ENCODE assay signal across 23 cellular contexts in the genomic region with DNA sequence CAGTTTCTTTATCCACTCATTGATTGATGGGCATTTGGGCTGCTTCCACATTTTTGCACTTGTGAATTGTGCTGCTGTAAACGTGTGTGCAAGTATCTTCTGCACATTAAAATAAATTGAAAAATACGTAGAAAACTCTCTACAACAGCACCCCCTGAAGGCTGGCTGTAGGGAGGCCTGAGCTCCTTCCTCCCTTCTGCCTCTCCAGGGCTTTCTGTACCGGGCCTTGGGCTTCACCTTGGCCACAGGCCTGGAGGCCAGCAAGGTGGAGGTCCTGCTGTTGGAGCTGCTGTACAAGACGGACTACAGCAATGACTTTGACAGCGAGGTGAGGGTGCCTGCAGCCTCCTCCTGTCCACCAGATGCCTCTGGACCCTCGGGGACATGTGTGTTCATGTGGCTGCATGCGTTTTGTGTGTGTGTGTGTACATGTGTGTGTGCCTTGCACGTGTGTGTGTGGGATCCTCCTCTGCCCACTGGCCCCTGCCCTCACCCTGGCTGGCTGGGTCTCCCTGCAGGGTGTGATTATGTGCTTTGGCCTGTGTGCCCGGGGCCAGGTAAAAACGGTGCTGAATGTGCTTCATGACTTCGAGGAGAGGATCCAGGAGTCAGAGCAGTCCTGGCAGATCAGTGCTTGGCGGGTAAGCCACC. TPM values are rescaled to one million over a fixed set of nuclear protein-coding genes. Genes with fewer than 3 reads are reported as not detected.
DNase-seq lines count a peak whose midpoint lies in the region; ATAC-seq, FAIRE-seq and TF ChIP-seq lines count a peak whose summit lies in the region.
"Had no signal": no experiment of that assay in that cellular context is flagged by ENCODE, and none has a peak within 500 bp of the region (broad histone marks: within the 10 kb centered on the region; RNA-seq: fewer than 3 reads in every experiment).

No MANE protein-coding gene starts in this region.

- H3K27ac ChIP-seq in breast epithelium (no peak overlapping the region), WERI-Rb-1 (no peak overlapping the region), upper lobe of right lung (no peak overlapping the region)
- H3K27ac ChIP-seq: esophagus muscularis mucosa, heart left ventricle, ovary, uterus had no signal

- intact Hi-C loops in MCF 10A (cut with micrococcal nuclease) (no loop called here), breast epithelium (cut with DNase I; ENCODE audit: low total_unique reads) (no loop called here), upper lobe of right lung (cut with DNase I) (no loop called here)

- TF ChIP-seq POLR2A in breast epithelium (IDR thresholded peaks at IDR 0.05) (no peak), GM12892 (IDR thresholded peaks at IDR 0.05; ENCODE audit: low read depth, low read length) (no peak)

- H3K4me3 Mint-ChIP-seq in MCF 10A (ENCODE audit: unreplicated experiment) = no peak overlapping the region
- H3K4me3 Mint-ChIP-seq: activated CD8-positive, alpha-beta T cell treated with anti-CD3 and anti-CD28 coated beads, Interleukin-2, amount 10 ng/mL, durations not matched to agents 7 days and 5 days; dendritic cell treated with granulocyte-macrophage colony-stimulating factor and Interleukin-4, amounts not matched to agents 40 ng/mL and 50 ng/mL, for 4 days; IgD-negative memory B cell had no signal

- no peak for ATAC-seq in left lobe of liver
- ATAC-seq in upper lobe of right lung = no peak
- ATAC-seq: activated CD8-positive, alpha-beta T cell treated with anti-CD3 and anti-CD28 coated beads, Interleukin-2, amount 10 ng/mL, durations not matched to agents 7 days and 5 days; heart left ventricle had no signal

- no TSS peak for BruUV-seq in MCF 10A (replicated peaks; lab: Mats Ljungman, UMichigan)

- FAIRE-seq in GM12892 (lab: Jason Lieb, UNC) = no peak
- FAIRE-seq: astrocyte had no signal

- no peaks in the 10 kb centered on the region for H3K36me3 Mint-ChIP-seq in MCF 10A (ENCODE audit: insufficient read depth, unreplicated experiment)
- H3K36me3 Mint-ChIP-seq: IgD-negative memory B cell had no signal

- no peaks in the 10 kb centered on the region for H3K36me3 ChIP-seq in breast epithelium
- no peaks in the 10 kb centered on the region for H3K36me3 ChIP-seq in WERI-Rb-1
- H3K36me3 ChIP-seq in upper lobe of right lung = no peaks in the 10 kb centered on the region
- H3K36me3 ChIP-seq: esophagus muscularis mucosa, heart left ventricle, ovary, uterus had no signal

- no peaks in the 10 kb centered on the region for H3K9me3 Mint-ChIP-seq in MCF 10A (ENCODE audit: unreplicated experiment)
- H3K9me3 Mint-ChIP-seq: dendritic cell treated with granulocyte-macrophage colony-stimulating factor and Interleukin-4, amounts not matched to agents 40 ng/mL and 50 ng/mL, for 4 days had no signal

- POLR2A ChIA-PET in MCF 10A (lab: Yijun Ruan, JAX) = no interaction called here

- CTCF ChIA-PET in MCF 10A (lab: Yijun Ruan, JAX) = no interaction called here

- H3K4me3 ChIP-seq in breast epithelium (no peak overlapping the region), WERI-Rb-1 (ENCODE audit: low read depth, low read length) (no peak overlapping the region), upper lobe of right lung (no peak overlapping the region)
- H3K4me3 ChIP-seq: esophagus muscularis mucosa, heart left ventricle, ovary, smooth muscle cell, uterus had no signal

- H3K27me3 ChIP-seq in breast epithelium (no peaks in the 10 kb centered on the region), WERI-Rb-1 (ENCODE audit: insufficient read depth, low read depth, severe bottlenecking) (no peaks in the 10 kb centered on the region), upper lobe of right lung (no peaks in the 10 kb centered on the region)
- H3K27me3 ChIP-seq: ovary, uterus had no signal

- H3K9me3 ChIP-seq in breast epithelium (no peaks in the 10 kb centered on the region), WERI-Rb-1 (ENCODE audit: severe bottlenecking) (no peaks in the 10 kb centered on the region), upper lobe of right lung (no peaks in the 10 kb centered on the region)
- H3K9me3 ChIP-seq: esophagus muscularis mucosa, heart left ventricle, ovary, uterus had no signal

- peaks cover 13% of the 10 kb centered on the region for H3K27me3 Mint-ChIP-seq in MCF 10A (ENCODE audit: insufficient read depth, unreplicated experiment)

- H3K27ac Mint-ChIP-seq in MCF 10A (ENCODE audit: low read depth, unreplicated experiment) = no peak overlapping the region
- H3K27ac Mint-ChIP-seq: activated CD8-positive, alpha-beta T cell treated with anti-CD3 and anti-CD28 coated beads, Interleukin-2, amount 10 ng/mL, durations not matched to agents 7 days and 5 days; dendritic cell treated with granulocyte-macrophage colony-stimulating factor and Interleukin-4, amounts not matched to agents 40 ng/mL and 50 ng/mL, for 4 days; IgD-negative memory B cell had no signal

- no peaks in the 10 kb centered on the region for H3K4me1 Mint-ChIP-seq in MCF 10A (ENCODE audit: insufficient read depth, unreplicated experiment)
- H3K4me1 Mint-ChIP-seq: IgD-negative memory B cell had no signal

- DNase-seq in MCF 10A (ENCODE audit: unreplicated experiment) = peak; percentile 9
- no peak for DNase-seq in breast epithelium (ENCODE audit: low spot score in 2 of 2)
- peak; percentile 7 for DNase-seq in WERI-Rb-1
- DNase-seq in left lobe of liver (ENCODE audit: low spot score) = peak; percentile 30
- peak; percentile 31 for DNase-seq in upper lobe of right lung
- DNase-seq in NCI-H446 treated with DMSO at 0.1 percent for 48 hours (lab: John Stamatoyannopoulos, UW) = no peak
- DNase-seq in NK-92 (lab: John Stamatoyannopoulos, UW; ENCODE audit: unreplicated experiment) = no peak
- no peak for DNase-seq in GM12892 (ENCODE audit: insufficient read length)
- DNase-seq: activated CD8-positive, alpha-beta T cell treated with anti-CD3 and anti-CD28 coated beads, Interleukin-2, amount 10 ng/mL, durations not matched to agents 7 days and 5 days; EL; NCI-H1092 treated with DMSO at 0.1 percent for 48 hours; NCI-H2171; stimulated activated naive CD4-positive, alpha-beta T cell; T1000; uterus had no signal

- TF ChIP-seq CTCF in MCF 10A (IDR thresholded peaks at IDR 0.05; ENCODE audit: unreplicated experiment) (no peak), breast epithelium (IDR thresholded peaks at IDR 0.05) (no peak), WERI-Rb-1 (IDR thresholded peaks at IDR 0.05; ENCODE audit: low read depth, low read length) (no peak), upper lobe of right lung (IDR thresholded peaks at IDR 0.05) (no peak)

- H3K4me1 ChIP-seq in breast epithelium = no peaks in the 10 kb centered on the region
- H3K4me1 ChIP-seq in upper lobe of right lung = no peaks in the 10 kb centered on the region
- H3K4me1 ChIP-seq: esophagus muscularis mucosa, heart left ventricle, uterus had no signal

RNA-seq across cellular contexts. Expression of gene MROH2A, which starts 29.2 kb away (rescaled TPM):
- not detected in 2 replicates for total RNA-seq in MCF 10A (2022)
- total RNA-seq in breast epithelium = not detected
- total RNA-seq in left lobe of liver = 6.6 TPM
- not detected for total RNA-seq in upper lobe of right lung
- not detected for polyA plus RNA-seq in GM12892 (2012; ENCODE audit: missing spikeins)
- total RNA-seq: activated CD8-positive, alpha-beta T cell treated with anti-CD3 and anti-CD28 coated beads, Interleukin-2, amount 10 ng/mL, durations not matched to agents 7 days and 5 days; astrocyte; esophagus muscularis mucosa; ovary; smooth muscle cell; uterus had no signal
- polyA plus RNA-seq: heart left ventricle, IgD-negative memory B cell, ovary, smooth muscle cell had no signal

RNA-seq across cellular contexts. Expression of gene HJURP, which starts 47.0 kb away (rescaled TPM):
- total RNA-seq in MCF 10A (2022) = 12.7 and 29.3 TPM in 2 replicates
- total RNA-seq in breast epithelium = 1 to 10 TPM in 1 of 3 donors, under 1 TPM in 1, not detected in 1; 0.33 to 3.0 TPM
- total RNA-seq in left lobe of liver = 0.50 TPM
- 1.2 TPM for total RNA-seq in upper lobe of right lung
- 16.5 TPM for polyA plus RNA-seq in GM12892 (2012; ENCODE audit: missing spikeins)
- polyA plus RNA-seq: IgD-negative memory B cell had no signal

RNA-seq across cellular contexts. Expression of gene UGT1A1, which starts 47.3 kb away (rescaled TPM):
- not detected in 2 replicates for total RNA-seq in MCF 10A (2022)
- total RNA-seq in breast epithelium = not detected
- 152 TPM for total RNA-seq in left lobe of liver
- not detected for total RNA-seq in upper lobe of right lung
- not detected for polyA plus RNA-seq in GM12892 (2012; ENCODE audit: missing spikeins)
- total RNA-seq: activated CD8-positive, alpha-beta T cell treated with anti-CD3 and anti-CD28 coated beads, Interleukin-2, amount 10 ng/mL, durations not matched to agents 7 days and 5 days; astrocyte; esophagus muscularis mucosa; heart left ventricle; SK-MEL-5; smooth muscle cell; uterus had no signal
- polyA plus RNA-seq: IgD-negative memory B cell, ovary, smooth muscle cell had no signal

Comparison
In these comparisons a context has a peak if more than half of its experiments do, and no peak if none do; other contexts are left out.
1. DNase-seq: peak in MCF 10A (single experiment), WERI-Rb-1 (single experiment), left lobe of liver (single experiment) and upper lobe of right lung (single experiment); none in breast epithelium (0 of 2), NCI-H446 treated with DMSO at 0.1 percent for 48 hours (single experiment), NK-92 (single experiment) and GM12892 (single experiment).
2. RNA of gene UGT1A1, which starts 47.3 kb away (total RNA-seq): 152 TPM in left lobe of liver (single experiment); not detected in upper lobe of right lung (single experiment), not detected in MCF 10A and not detected in breast epithelium; every median in the first group is over 100 times any median in the second.